ENCODE assay signal across 9 cellular contexts in genomic region chr12:59595097-59595496, GRCh38. TPM values are rescaled to one million over a fixed set of nuclear protein-coding genes. Genes with fewer than 3 reads are reported as not detected.
DNase-seq lines count a peak whose midpoint lies in the region; ATAC-seq, FAIRE-seq and TF ChIP-seq lines count a peak whose summit lies in the region.
"Had no signal": no experiment of that assay in that cellular context is flagged by ENCODE, and none has a peak within 500 bp of the region (broad histone marks: within the 10 kb centered on the region; RNA-seq: fewer than 3 reads in every experiment).

No MANE protein-coding gene starts in this region.

- H3K4me1 Mint-ChIP-seq in IgD-negative memory B cell = peaks cover 14 to 28% (median 28%) of the 10 kb centered on the region in 3 donors
- peaks cover 26 to 52% (median 48%) of the 10 kb centered on the region in 4 donors for H3K4me1 Mint-ChIP-seq in naive thymus-derived CD8-positive, alpha-beta T cell

- no peaks in the 10 kb centered on the region for H3K9me3 Mint-ChIP-seq in IgD-negative memory B cell
- no peaks in the 10 kb centered on the region for H3K9me3 Mint-ChIP-seq in naive thymus-derived CD8-positive, alpha-beta T cell

- no peaks in the 10 kb centered on the region for H3K36me3 ChIP-seq in BE2C
- H3K36me3 ChIP-seq in bronchial epithelial cell (ENCODE audit: control insufficient read depth, insufficient read depth, low read length) = no peaks in the 10 kb centered on the region

- peak overlapping the region; percentile 14 to 96 (median 93) for H3K27ac Mint-ChIP-seq in IgD-negative memory B cell
- H3K27ac Mint-ChIP-seq in naive thymus-derived CD8-positive, alpha-beta T cell = peak overlapping the region; percentile 92 to 98 (median 96)

- H3K9me3 ChIP-seq in BE2C = no peaks in the 10 kb centered on the region

- FAIRE-seq in bronchial epithelial cell (lab: Jason Lieb, UNC) = no peak
- FAIRE-seq: TTC549 had no signal

- ATAC-seq in naive thymus-derived CD8-positive, alpha-beta T cell = no peak
- no peak for ATAC-seq in HG03342 (IDR thresholded peaks at IDR 0.05; ENCODE audit: unreplicated experiment)
- no peak for ATAC-seq in GM19452 (IDR thresholded peaks at IDR 0.05; ENCODE audit: unreplicated experiment)

- POLR2A ChIA-PET in naive thymus-derived CD8-positive, alpha-beta T cell (lab: Charles Lee) = interaction anchor here (1.3 to 2.2 kb wide), 3 partner anchors 16 to 44 kb away, joined by 3 to 6 read pairs (median 6); no protein-coding TSS in a partner anchor

- peak overlapping the region; percentile 89 to 100 (median 96) for H3K4me3 Mint-ChIP-seq in IgD-negative memory B cell
- peak overlapping the region; percentile 88 to 98 (median 92) for H3K4me3 Mint-ChIP-seq in naive thymus-derived CD8-positive, alpha-beta T cell

- TF ChIP-seq CTCF in BE2C (IDR thresholded peaks at IDR 0.05; ENCODE audit: low read depth, low read length) (no peak), bronchial epithelial cell (IDR thresholded peaks at IDR 0.05; ENCODE audit: insufficient read depth, low read length, severe bottlenecking) (no peak)

- no peaks in the 10 kb centered on the region for H3K4me1 ChIP-seq in BE2C

- H3K27me3 Mint-ChIP-seq in IgD-negative memory B cell = no peaks in the 10 kb centered on the region
- H3K27me3 Mint-ChIP-seq in naive thymus-derived CD8-positive, alpha-beta T cell = no peaks in the 10 kb centered on the region

- no peaks in the 10 kb centered on the region for H3K36me3 Mint-ChIP-seq in IgD-negative memory B cell
- peaks cover 0 to 24% (median 7%) of the 10 kb centered on the region in 3 donors for H3K36me3 Mint-ChIP-seq in naive thymus-derived CD8-positive, alpha-beta T cell

- DNase-seq in BE2C (no peak), bronchial epithelial cell (ENCODE audit: low read depth) (peak; percentile 20), hepatic stellate cell (ENCODE audit: low spot score) (no peak)
- no peak for DNase-seq in naive thymus-derived CD8-positive, alpha-beta T cell
- DNase-seq in stimulated activated CD8-positive, alpha-beta memory T cell treated with anti-CD3 and anti-CD28 coated beads, Interleukin-4, amount 100 ng/mL, for 48 hours = no peak

- no peaks in the 10 kb centered on the region for H3K27me3 ChIP-seq in BE2C
- H3K27me3 ChIP-seq in bronchial epithelial cell (ENCODE audit: control insufficient read depth, insufficient read depth, low read length) = no peaks in the 10 kb centered on the region

- H3K4me3 ChIP-seq in BE2C (ENCODE audit: low read depth, low read length) (peak overlapping the region; percentile 59), bronchial epithelial cell (ENCODE audit: low read depth, low read length) (no peak overlapping the region)

RNA-seq across cellular contexts. Expression of gene SLC16A7, which starts 0.7 kb away (rescaled TPM):
- 1.7 TPM for polyA plus RNA-seq in BE2C (2012; ENCODE audit: insufficient read depth, insufficient read length, low read depth)
- polyA plus RNA-seq in IgD-negative memory B cell = 13.8 TPM
- total RNA-seq in bronchial epithelial cell = 8.8 and 10.0 TPM in 2 replicates
- 10 to 100 TPM; 60.7 to 65.2 TPM for total RNA-seq in naive thymus-derived CD8-positive, alpha-beta T cell
- polyA plus RNA-seq in naive thymus-derived CD8-positive, alpha-beta T cell = 10 to 100 TPM; 24.9 to 27.2 (median 27.1) TPM
